Comparison of ENCODE assay signal across 1 cellular context in genomic region chr19:20039203-20039723, GRCh38.
TF ChIP-seq lines count a peak whose summit lies in the region.

Gene ZNF682 (minus strand): TSS chr19:20039505. CDS start chr19:20039345, 160 bp downstream.

TF ChIP-seq in HepG2, 621 proteins besides CTCF, POLR2A, EP300 and RAD21 (continued from another document and continues in another):
- TF ChIP-seq RERE (CRISPR knock-in tag; IDR thresholded peaks at IDR 0.05; ENCODE audit: low read depth) (no peak), ZNF691 (CRISPR knock-in tag; IDR thresholded peaks at IDR 0.05; ENCODE audit: borderline replicate concordance, low read depth) (no peak), ZKSCAN5 (CRISPR knock-in tag; IDR thresholded peaks at IDR 0.05) (no peak), CERS6 (CRISPR knock-in tag; IDR thresholded peaks at IDR 0.05) (no peak), ZNF547 (CRISPR knock-in tag; IDR thresholded peaks at IDR 0.05) (0 out of 2 replicates have a peak, but pooled peaks have one; percentile 23), ZNF292 (CRISPR knock-in tag; IDR thresholded peaks at IDR 0.05; ENCODE audit: borderline replicate concordance, low read depth) (peak; percentile 25; the same call in 1 of the 2 replicates), LCORL (IDR thresholded peaks at IDR 0.05) (no peak), LCORL (CRISPR knock-in tag; IDR thresholded peaks at IDR 0.05) (no peak), SRSF9 (IDR thresholded peaks at IDR 0.05; ENCODE audit: borderline replicate concordance, insufficient read depth, low read depth, low read length, poor library complexity, severe bottlenecking) (no peak), ZNF841 (CRISPR knock-in tag; IDR thresholded peaks at IDR 0.05; ENCODE audit: borderline replicate concordance) (no peak), HDAC6 (IDR thresholded peaks at IDR 0.05; ENCODE audit: low read depth, low read length) (no peak), IKZF5 (CRISPR knock-in tag; IDR thresholded peaks at IDR 0.05) (no peak), ZNF746 (CRISPR knock-in tag; IDR thresholded peaks at IDR 0.05) (no peak), AHDC1 (CRISPR knock-in tag; IDR thresholded peaks at IDR 0.05; ENCODE audit: borderline replicate concordance) (no peak), FOSL2 (CRISPR knock-in tag; IDR thresholded peaks at IDR 0.05) (no peak), SOX13 (IDR thresholded peaks at IDR 0.05) (no peak), SOX13 (CRISPR knock-in tag; conservative IDR thresholded peaks at IDR 0.05 in 1 of 2, IDR thresholded peaks at IDR 0.05 in 1 of 2) (no peak), IRF2 (CRISPR knock-in tag; IDR thresholded peaks at IDR 0.05) (0 out of 2 replicates have a peak, but pooled peaks have one; percentile 36), HNRNPL (IDR thresholded peaks at IDR 0.05; ENCODE audit: low read depth, low read length) (no peak), SAFB2 (CRISPR knock-in tag; IDR thresholded peaks at IDR 0.05; ENCODE audit: borderline replicate concordance, low read depth) (no peak), XBP1 (CRISPR knock-in tag; IDR thresholded peaks at IDR 0.05) (no peak), ZFP41 (CRISPR knock-in tag; IDR thresholded peaks at IDR 0.05; ENCODE audit: borderline replicate concordance) (no peak), ZMAT3 (CRISPR knock-in tag; conservative IDR thresholded peaks at IDR 0.05) (no peak), ZFP36L2 (CRISPR knock-in tag; IDR thresholded peaks at IDR 0.05) (no peak), YEATS2 (CRISPR knock-in tag; IDR thresholded peaks at IDR 0.05; ENCODE audit: borderline replicate concordance) (peak; percentile 37; the same call in 1 of the 2 replicates), U2AF1 (optimal IDR thresholded peaks at IDR 0.05; ENCODE audit: low read depth, low read length) (no peak), ZNF225 (CRISPR knock-in tag; IDR thresholded peaks at IDR 0.05) (no peak), NFRKB (IDR thresholded peaks at IDR 0.05) (no peak), ZNF256 (CRISPR knock-in tag; conservative IDR thresholded peaks at IDR 0.05) (no peak), LRRFIP1 (CRISPR knock-in tag; conservative IDR thresholded peaks at IDR 0.05) (no peak), ZBTB2 (CRISPR knock-in tag; IDR thresholded peaks at IDR 0.05; ENCODE audit: low read depth) (no peak), ZNF446 (CRISPR knock-in tag; IDR thresholded peaks at IDR 0.05) (no peak), ZFP91 (CRISPR knock-in tag; IDR thresholded peaks at IDR 0.05; ENCODE audit: borderline replicate concordance) (peak; percentile 54; the same call in 1 of the 2 replicates), ZNF878 (CRISPR knock-in tag; IDR thresholded peaks at IDR 0.05) (no peak), NR1H2 (CRISPR knock-in tag; IDR thresholded peaks at IDR 0.05; ENCODE audit: borderline replicate concordance, low read depth) (no peak), ZNF629 (CRISPR knock-in tag; conservative IDR thresholded peaks at IDR 0.05) (no peak), GZF1 (CRISPR knock-in tag; IDR thresholded peaks at IDR 0.05) (no peak), ETS1 (CRISPR knock-in tag; IDR thresholded peaks at IDR 0.05) (no peak), SP4 (CRISPR knock-in tag; IDR thresholded peaks at IDR 0.05) (peak; percentile 70; the same call in 1 of the 2 replicates), ZNF605 (CRISPR knock-in tag; IDR thresholded peaks at IDR 0.05) (no peak)
